ENCODE assay signal across 14 cellular contexts in genomic region chr1:173294853-173295252, GRCh38.
"Had no signal": no experiment of that assay in that cellular context is flagged by ENCODE, and none has a peak within 500 bp of the region (broad histone marks: within the 10 kb centered on the region; RNA-seq: fewer than 3 reads in every experiment).

No MANE protein-coding gene starts in this region.

- ATAC-seq: esophagus mucosa, heart left ventricle had no signal

- DNase-seq: activated CD4-positive, alpha-beta T cell treated with anti-CD3 and anti-CD28 coated beads, Interleukin-2, amount 50 U/mL, for 1 hour; activated effector memory CD4-positive, alpha-beta T cell treated with Interleukin-2 at 50 U/mL for 16 hours; activated T-cell treated with anti-CD3 and anti-CD28 coated beads, Interleukin-2, amount 50 U/mL, for 24 hours; anterior cingulate cortex; dorsolateral prefrontal cortex; foreskin melanocyte; heart left ventricle; ovary; T-helper 2 cell; tibial artery had no signal

- H3K9me3 Mint-ChIP-seq: nephron had no signal

- H3K4me1 ChIP-seq: breast epithelium, tibial artery had no signal

- H3K4me3 ChIP-seq: breast epithelium, dorsolateral prefrontal cortex, heart left ventricle, ovary, tibial artery had no signal

- H3K27ac Mint-ChIP-seq: activated naive CD8-positive, alpha-beta T cell; activated T-cell treated with anti-CD3 and anti-CD28 coated beads, Interleukin-2, amount 50 U/mL, for 24 hours; nephron had no signal

- H3K27me3 ChIP-seq: breast epithelium, dorsolateral prefrontal cortex, heart left ventricle, ovary, tibial artery had no signal

- H3K4me1 Mint-ChIP-seq: nephron had no signal

- H3K27me3 Mint-ChIP-seq: activated naive CD8-positive, alpha-beta T cell had no signal

- H3K36me3 ChIP-seq: breast epithelium, heart left ventricle, ovary, tibial artery had no signal

- H3K27ac ChIP-seq: breast epithelium, dorsolateral prefrontal cortex, heart left ventricle, ovary, tibial artery had no signal

- H3K4me3 Mint-ChIP-seq: activated naive CD8-positive, alpha-beta T cell; activated T-cell treated with anti-CD3 and anti-CD28 coated beads, Interleukin-2, amount 50 U/mL, for 24 hours; nephron had no signal

- H3K9me3 ChIP-seq: ovary had no signal
